29 cellular contexts compared by ENCODE assay signal in the genomic region with DNA sequence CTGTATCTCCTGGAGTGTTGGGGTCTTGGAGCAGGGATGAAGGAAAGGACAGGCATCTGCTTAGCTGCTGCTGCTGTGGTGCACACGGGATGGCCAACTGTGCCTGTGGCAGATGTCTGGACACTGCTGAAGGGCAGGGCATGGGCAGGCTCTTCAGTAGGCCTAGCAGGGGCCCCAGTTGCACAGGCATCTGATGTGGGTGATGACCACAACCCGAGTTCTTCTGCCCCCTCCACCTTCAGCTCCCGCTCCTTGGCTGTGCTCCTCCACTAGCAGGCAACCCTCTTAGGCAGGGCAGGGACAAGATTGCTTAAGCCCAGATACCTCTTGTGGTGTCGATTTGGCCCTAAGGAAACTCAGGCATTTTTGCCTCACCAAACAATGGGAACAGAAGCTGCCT. TPM values are rescaled to one million over a fixed set of nuclear protein-coding genes. Genes with fewer than 3 reads are reported as not detected.
"Had no signal": no experiment of that assay in that cellular context is flagged by ENCODE, and none has a peak within 500 bp of the region (broad histone marks: within the 10 kb centered on the region; RNA-seq: fewer than 3 reads in every experiment).

No MANE protein-coding gene starts in this region.

- ATAC-seq: left colon; left lung; lower lobe of right lung; mucosa of descending colon; naive thymus-derived CD4-positive, alpha-beta T cell; right lobe of liver; stimulated activated naive B cell treated with anti-CD40 and anti-IgM and Interleukin-4, amounts not matched to agents 10 μg/mL and 1 μg/mL and 100 μg/mL, for 72 hours; stimulated activated naive CD8-positive, alpha-beta T cell treated with anti-CD3 and anti-CD28 coated beads, Interleukin-15, Interleukin-2, amounts not matched to agents 100 U/mL and 50 U/mL, for 24 hours; upper lobe of right lung had no signal

- H2AFZ ChIP-seq: parathyroid adenoma had no signal

- H3K4me1 ChIP-seq: left lung, lower lobe of right lung, parathyroid adenoma, right atrium auricular region, right lobe of liver, stomach, testis, thyroid gland, transverse colon, upper lobe of right lung had no signal

- H3K4me1 Mint-ChIP-seq: immature natural killer cell; stimulated activated naive B cell treated with anti-CD40 and anti-IgM and Interleukin-4, amounts not matched to agents 10 μg/mL and 1 μg/mL and 100 μg/mL, for 72 hours had no signal

- DNase-seq: head of caudate nucleus; hippocampal formation; immature natural killer cell; kidney; left colon; lower lobe of right lung; midbrain; mucosa of descending colon; naive thymus-derived CD4-positive, alpha-beta T cell; occipital lobe; right lobe of liver; stimulated activated CD4-positive, alpha-beta T cell treated with anti-CD3 and anti-CD28 coated beads, Interleukin-1b, Interleukin-23, amount 100 ng/mL, for 48 hours; stimulated activated CD4-positive, alpha-beta T cell treated with anti-CD3 and anti-CD28 coated beads, Interleukin-2, amount 100 ng/mL, for 48 hours; stimulated activated CD4-positive, alpha-beta T cell treated with anti-CD3 and anti-CD28 coated beads, Interleukin-4, amount 100 ng/mL, for 4 hours; stimulated activated CD8-positive, alpha-beta memory T cell treated with anti-CD3 and anti-CD28 coated beads, Interleukin-4, amount 100 ng/mL, for 48 hours; stimulated activated naive B cell treated with anti-CD40 and anti-IgM and Interleukin-4, amounts not matched to agents 10 μg/mL and 1 μg/mL and 100 μg/mL, for 72 hours; stimulated activated naive CD8-positive, alpha-beta T cell treated with anti-CD3 and anti-CD28 coated beads, Interleukin-15, Interleukin-2, amounts not matched to agents 100 U/mL and 50 U/mL, for 24 hours; stomach; testis; thyroid gland; transverse colon; upper lobe of right lung had no signal

- H3K36me3 Mint-ChIP-seq: immature natural killer cell; naive thymus-derived CD4-positive, alpha-beta T cell; natural killer cell treated with Interleukin-12 subunit alpha and Interleukin-12 subunit beta and Interleukin-15 and Interleukin-18, amount 100 ng/mL, for 72 hours; stimulated activated naive B cell treated with anti-CD40 and anti-IgM and Interleukin-4, amounts not matched to agents 10 μg/mL and 1 μg/mL and 100 μg/mL, for 72 hours had no signal

- H3K4me3 Mint-ChIP-seq: immature natural killer cell; naive thymus-derived CD4-positive, alpha-beta T cell; natural killer cell treated with Interleukin-12 subunit alpha and Interleukin-12 subunit beta and Interleukin-15 and Interleukin-18, amount 100 ng/mL, for 72 hours; stimulated activated naive B cell treated with anti-CD40 and anti-IgM and Interleukin-4, amounts not matched to agents 10 μg/mL and 1 μg/mL and 100 μg/mL, for 72 hours had no signal

- H3K4me3 ChIP-seq: left lung, lower lobe of right lung, mucosa of descending colon, right atrium auricular region, right lobe of liver, smooth muscle cell, stomach, testis, thyroid gland, transverse colon, upper lobe of right lung had no signal

- H3K9ac ChIP-seq: parathyroid adenoma had no signal

- H3K27ac ChIP-seq: left lung, lower lobe of right lung, neutrophil, parathyroid adenoma, right atrium auricular region, right lobe of liver, stomach, testis, thyroid gland, transverse colon, upper lobe of right lung had no signal

- H3K9me3 ChIP-seq: left lung, lower lobe of right lung, mucosa of descending colon, neutrophil, right atrium auricular region, right lobe of liver, stomach, testis, thyroid gland, transverse colon, upper lobe of right lung had no signal

- H3K27me3 ChIP-seq: left lung, right atrium auricular region, testis, thyroid gland, transverse colon, upper lobe of right lung had no signal

- H3K36me3 ChIP-seq: left lung, lower lobe of right lung, neutrophil, right atrium auricular region, right lobe of liver, stomach, thyroid gland, transverse colon, upper lobe of right lung had no signal

- H3K27ac Mint-ChIP-seq: immature natural killer cell; naive thymus-derived CD4-positive, alpha-beta T cell; natural killer cell treated with Interleukin-12 subunit alpha and Interleukin-12 subunit beta and Interleukin-15 and Interleukin-18, amount 100 ng/mL, for 72 hours; progenitor cell of endocrine pancreas; stimulated activated naive B cell treated with anti-CD40 and anti-IgM and Interleukin-4, amounts not matched to agents 10 μg/mL and 1 μg/mL and 100 μg/mL, for 72 hours had no signal

- H3K9me3 Mint-ChIP-seq: immature natural killer cell; naive thymus-derived CD4-positive, alpha-beta T cell; natural killer cell treated with Interleukin-12 subunit alpha and Interleukin-12 subunit beta and Interleukin-15 and Interleukin-18, amount 100 ng/mL, for 72 hours; stimulated activated naive B cell treated with anti-CD40 and anti-IgM and Interleukin-4, amounts not matched to agents 10 μg/mL and 1 μg/mL and 100 μg/mL, for 72 hours had no signal

- H3K4me2 ChIP-seq: smooth muscle cell had no signal

- H3K79me2 ChIP-seq: parathyroid adenoma had no signal

RNA-seq across cellular contexts. Expression of gene MEGF10, which starts 9.0 kb away (rescaled TPM):
- total RNA-seq: naive thymus-derived CD4-positive, alpha-beta T cell; natural killer cell treated with Interleukin-12 subunit alpha and Interleukin-12 subunit beta and Interleukin-15 and Interleukin-18, amount 100 ng/mL, for 72 hours had no signal
- polyA plus RNA-seq: immature natural killer cell; naive thymus-derived CD4-positive, alpha-beta T cell had no signal
